In the genomic region with DNA sequence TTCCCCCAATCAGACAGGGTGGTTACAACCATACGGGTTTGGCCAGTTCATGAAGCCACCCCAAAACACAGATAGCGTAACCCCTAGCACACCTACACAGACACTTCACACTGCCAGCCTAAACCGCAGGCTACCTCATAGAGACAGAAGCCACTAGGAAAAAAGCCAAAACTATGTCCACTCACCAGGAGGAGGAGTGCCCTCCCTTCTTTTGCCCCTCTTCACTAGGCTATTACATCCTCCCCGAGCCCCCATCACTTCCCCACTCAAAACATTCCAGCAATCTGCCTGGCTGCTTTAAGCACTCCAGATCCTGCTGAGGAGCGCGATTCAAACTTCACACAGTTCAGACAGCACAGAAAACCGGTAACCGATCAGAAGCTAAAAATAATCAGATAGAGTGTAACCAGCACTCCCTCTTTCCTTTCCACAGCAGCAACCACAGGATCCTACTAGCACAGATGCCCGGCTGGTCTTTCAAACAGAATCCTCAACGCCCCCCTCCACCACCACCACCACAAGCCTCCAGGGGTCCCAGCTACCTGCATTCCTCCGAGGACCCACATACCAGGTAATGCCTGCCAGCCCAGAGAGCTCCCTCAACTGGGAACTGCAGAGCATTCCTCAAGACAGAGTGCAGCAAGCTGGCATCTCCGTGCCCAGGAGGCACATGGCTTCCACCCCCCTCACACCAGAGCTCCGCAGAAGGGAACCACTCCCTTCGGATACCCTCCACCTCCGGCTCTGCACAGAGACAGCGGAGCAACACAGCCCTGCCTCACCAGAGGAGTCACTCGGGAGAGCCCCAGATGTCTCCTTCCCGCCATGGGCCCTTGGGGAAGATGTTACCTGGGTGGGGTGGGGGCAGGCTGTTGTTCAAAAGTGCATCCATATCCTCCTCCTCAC, we compare ENCODE assay signal across 8 cellular contexts. TPM values are rescaled to one million over a fixed set of nuclear protein-coding genes. Genes with fewer than 3 reads are reported as not detected.
A peak's percentile ranks its signal among the peaks of the same experiment; 100 is the strongest.
DNase-seq lines count a peak whose midpoint lies in the region; ATAC-seq and TF ChIP-seq lines count a peak whose summit lies in the region.

No MANE protein-coding gene starts in this region.

- TF ChIP-seq CTCF in GM12865 (IDR thresholded peaks at IDR 0.05; ENCODE audit: insufficient read depth, low read depth, low read length, missing control alignments), result no peak
- TF ChIP-seq CTCF in PC-9 (conservative IDR thresholded peaks at IDR 0.05), result no peak; the same call in 1 of the 2 replicates

- no peak for ATAC-seq in HG03571 (IDR thresholded peaks at IDR 0.05; ENCODE audit: unreplicated experiment)

- H3K27ac ChIP-seq in PC-9 (no peak overlapping the region), skin epidermis (peak overlapping the region; percentile 88 to 100 (median 97))

- peaks cover 54% of the 10 kb centered on the region for H3K79me2 ChIP-seq in PC-9 (ENCODE audit: low read depth)

- peaks cover 41% of the 10 kb centered on the region for H3F3A ChIP-seq in PC-9 (ENCODE audit: insufficient read depth, low read depth)

- POLR2A ChIA-PET in PC-9 (lab: Charles Lee; ENCODE audit: unreplicated experiment), result interaction anchor here (0.6 kb wide), 2 partner anchors 17 to 51 kb away, joined by 4 to 9 read pairs; no protein-coding TSS in a partner anchor

- no peaks in the 10 kb centered on the region for H3K9me2 ChIP-seq in PC-9 (ENCODE audit: insufficient read depth)

- H3K4me3 ChIP-seq in GM12865 (ENCODE audit: low read depth, low read length), result peak overlapping the region; percentile 92
- H3K4me3 ChIP-seq in PC-9, result peak overlapping the region; percentile 88
- H3K4me3 ChIP-seq in iPS-18c (ENCODE audit: insufficient read depth, low read depth, low read length), result peak overlapping the region; percentile 76
- peak overlapping the region; percentile 72 to 98 (median 90) for H3K4me3 ChIP-seq in skin epidermis

- peaks cover 52% of the 10 kb centered on the region for H4K20me1 ChIP-seq in PC-9 (ENCODE audit: insufficient read depth)

- BruUV-seq in PC-9 (replicated peaks; lab: Mats Ljungman, UMichigan), result TSS peak; percentile 33

- CTCF ChIA-PET in PC-9 (lab: Charles Lee), result interaction anchor here (0.7 to 0.8 kb wide), 2 partner anchors 73 to 148 kb away, joined by 3 read pairs; partner anchors contain the start of gene MLF2

- intact Hi-C loops in PC-9 (cut with micrococcal nuclease; ENCODE audit: unreplicated experiment), result loop anchor here (1.0 kb wide), 1 partner anchor 19 kb away; no protein-coding TSS in a partner anchor

- H3K4me2 ChIP-seq in PC-9, result peak overlapping the region; percentile 94

- peak; percentile 40 for DNase-seq in GM12865 (ENCODE audit: low read depth)
- peak; percentile 31 to 41 for DNase-seq in PC-9
- peak; percentile 56 for DNase-seq in astrocyte of the hippocampus (ENCODE audit: low read depth, low spot score)
- no peak for DNase-seq in NCI-H510A (lab: John Stamatoyannopoulos, UW)
- DNase-seq in NCI-H524 treated with DMSO at 0.1 percent for 48 hours (lab: John Stamatoyannopoulos, UW), result no peak

- no peaks in the 10 kb centered on the region for H3K27me3 ChIP-seq in PC-9 (ENCODE audit: insufficient read depth, low read depth)

- peaks cover 32% of the 10 kb centered on the region for H3K4me1 ChIP-seq in PC-9 (replicated peaks; ENCODE audit: insufficient read depth)

- peak overlapping the region; percentile 46; the same call in 1 of the 2 replicates for H2AFZ ChIP-seq in PC-9

- H3K9me3 ChIP-seq in PC-9 (ENCODE audit: insufficient read depth, low read depth), result no peaks in the 10 kb centered on the region
- H3K9me3 ChIP-seq in iPS-18c (ENCODE audit: control insufficient read depth, insufficient read depth, low read length), result no peaks in the 10 kb centered on the region

- H3K36me3 ChIP-seq in PC-9 (ENCODE audit: low read depth), result peaks cover 39% of the 10 kb centered on the region

RNA-seq across cellular contexts. Expression of gene CHD4, which starts 1.5 kb away (rescaled TPM):
- total RNA-seq in PC-9 (2021), result 359 and 373 TPM in 2 replicates

RNA-seq across cellular contexts. Expression of gene LPAR5, which starts 30.1 kb away (rescaled TPM):
- total RNA-seq in PC-9 (2021), result 14.2 and 14.8 TPM in 2 replicates

RNA-seq across cellular contexts. Expression of gene NOP2, which starts 37.6 kb away (rescaled TPM):
- 97.5 and 101 TPM in 2 replicates for total RNA-seq in PC-9 (2021)

RNA-seq across cellular contexts. Expression of gene ACRBP, which starts 41.6 kb away (rescaled TPM):
- total RNA-seq in PC-9 (2021), result 4.2 and 6.1 TPM in 2 replicates

RNA-seq across cellular contexts. Expression of gene IFFO1, which starts 49.8 kb away (rescaled TPM):
- 0.65 and 0.70 TPM in 2 replicates for total RNA-seq in PC-9 (2021)

Comparison
In these comparisons a context has a peak if more than half of its experiments do, and no peak if none do; other contexts are left out.
1. DNase-seq: peak in GM12865 (single experiment), PC-9 (2 of 2) and astrocyte of the hippocampus (single experiment); none in NCI-H510A (single experiment) and NCI-H524 treated with DMSO at 0.1 percent for 48 hours (single experiment).
2. Peak in every context shown above with its lines, with median percentiles within 50 percentile points of each other: H3K4me3 ChIP-seq.